ENCODE assay signal across 1 cellular context in genomic region chr14:24058260-24058950, GRCh38.
TF ChIP-seq lines count a peak whose summit lies in the region.

No MANE protein-coding gene starts in this region.

TF ChIP-seq in H1, 55 proteins besides CTCF, POLR2A, EP300 and RAD21 (continued from another document):
- TF ChIP-seq, protein P1, sequence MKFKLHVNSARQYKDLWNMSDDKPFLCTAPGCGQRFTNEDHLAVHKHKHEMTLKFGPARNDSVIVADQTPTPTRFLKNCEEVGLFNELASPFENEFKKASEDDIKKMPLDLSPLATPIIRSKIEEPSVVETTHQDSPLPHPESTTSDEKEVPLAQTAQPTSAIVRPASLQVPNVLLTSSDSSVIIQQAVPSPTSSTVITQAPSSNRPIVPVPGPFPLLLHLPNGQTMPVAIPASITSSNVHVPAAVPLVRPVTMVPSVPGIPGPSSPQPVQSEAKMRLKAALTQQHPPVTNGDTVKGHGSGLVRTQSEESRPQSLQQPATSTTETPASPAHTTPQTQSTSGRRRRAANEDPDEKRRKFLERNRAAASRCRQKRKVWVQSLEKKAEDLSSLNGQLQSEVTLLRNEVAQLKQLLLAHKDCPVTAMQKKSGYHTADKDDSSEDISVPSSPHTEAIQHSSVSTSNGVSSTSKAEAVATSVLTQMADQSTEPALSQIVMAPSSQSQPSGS (IDR thresholded peaks at IDR 0.05; ENCODE audit: low read length) = no peak
- TF ChIP-seq SIN3A (conservative IDR thresholded peaks at IDR 0.05 in 1 of 2, IDR thresholded peaks at IDR 0.05 in 1 of 2; ENCODE audit: low read depth in 1 of 2, low read length in 2 of 2) (0 out of 4 replicates have a peak, but pooled peaks of 1 of the 2 experiments have one; percentile 29), NRF1 (IDR thresholded peaks at IDR 0.05; ENCODE audit: low read depth, low read length) (no peak), PHF8 (conservative IDR thresholded peaks at IDR 0.05; ENCODE audit: low read depth, low read length) (0 out of 2 replicates have a peak, but pooled peaks have one; percentile 20), JUN (IDR thresholded peaks at IDR 0.05; ENCODE audit: low read depth, low read length) (no peak), SUZ12 (IDR thresholded peaks at IDR 0.05; ENCODE audit: low read length) (no peak), TBP (IDR thresholded peaks at IDR 0.05; ENCODE audit: low read depth, low read length) (no peak), ZNF274 (IDR thresholded peaks at IDR 0.05; ENCODE audit: borderline replicate concordance, extremely low read depth, low read length) (no peak), YY1 (IDR thresholded peaks at IDR 0.05; ENCODE audit: low read depth, low read length) (0 out of 2 replicates have a peak, but pooled peaks have one; percentile 11), CHD7 (IDR thresholded peaks at IDR 0.05; ENCODE audit: insufficient replicate concordance, low read length) (no peak)
